Comparison of ENCODE assay signal across 7 cellular contexts in the genomic region with DNA sequence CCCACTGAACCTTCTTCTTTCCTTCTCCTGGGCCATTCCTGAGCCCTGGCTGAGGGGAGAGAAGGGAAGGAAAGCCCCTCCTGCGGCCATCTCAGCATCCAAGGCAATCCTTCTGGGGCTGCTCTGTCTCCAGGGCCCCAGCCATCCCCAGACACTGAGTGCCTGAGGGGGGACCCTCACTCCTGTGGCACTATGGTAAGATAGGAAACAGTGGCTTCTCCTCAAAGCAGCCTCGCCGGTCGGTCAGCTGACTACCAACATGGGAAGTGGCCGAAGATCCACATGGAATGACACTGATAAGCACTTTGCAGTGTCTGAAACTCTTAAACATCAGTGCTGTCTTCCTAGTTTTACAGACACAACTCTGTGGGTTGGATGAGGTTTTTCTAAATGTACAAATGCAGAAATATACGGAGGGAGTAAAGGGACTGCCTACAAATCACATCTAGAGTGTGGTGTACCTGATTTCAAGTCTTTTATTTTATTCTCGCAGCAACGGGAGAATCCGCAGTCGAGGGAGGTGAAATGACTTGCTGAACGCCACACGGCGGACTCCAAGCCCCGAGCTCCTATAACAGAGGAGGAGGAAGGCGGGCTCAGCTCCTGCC. TPM values are rescaled to one million over a fixed set of nuclear protein-coding genes. Genes with fewer than 3 reads are reported as not detected.
DNase-seq lines count a peak whose midpoint lies in the region; ATAC-seq, FAIRE-seq and TF ChIP-seq lines count a peak whose summit lies in the region.

No MANE protein-coding gene starts in this region.

- TF ChIP-seq CTCF in fibroblast of mammary gland (conservative IDR thresholded peaks at IDR 0.05; ENCODE audit: control insufficient read depth, insufficient read depth, low read depth, low read length): no peak

- H3K9me3 ChIP-seq in SJCRH30 (replicated peaks): no peaks in the 10 kb centered on the region

- peak overlapping the region; percentile 73 for H3K4me3 ChIP-seq in SJCRH30
- H3K4me3 ChIP-seq in fibroblast of mammary gland (ENCODE audit: control insufficient read depth, low read depth, low read length): peak overlapping the region; percentile 48
- H3K4me3 ChIP-seq in skin epidermis: peak overlapping the region; percentile 35 to 61 (median 53)

- ATAC-seq in GM18511 (IDR thresholded peaks at IDR 0.05; ENCODE audit: unreplicated experiment): no peak

- no peaks in the 10 kb centered on the region for H3K36me3 ChIP-seq in SJCRH30

- peak; percentile 85 for FAIRE-seq in GM19239 (lab: Jason Lieb, UNC)

- no peaks in the 10 kb centered on the region for H3K27me3 ChIP-seq in SJCRH30

- DNase-seq in GM19239 (ENCODE audit: insufficient read length, low spot score) (no peak), SJCRH30 (peak; percentile 56 to 66), fibroblast of mammary gland (ENCODE audit: low read depth) (no peak), NCI-H2107 treated with DMSO at 0.1 percent for 48 hours (lab: John Stamatoyannopoulos, UW; ENCODE audit: unreplicated experiment) (no peak), anterior cingulate cortex (lab: John Stamatoyannopoulos, UW) (no peak)

- H3K27ac ChIP-seq in SJCRH30: peak overlapping the region; percentile 94
- peak overlapping the region in 6 of 21 experiments; percentile 10 to 62 (median 38) for H3K27ac ChIP-seq in skin epidermis

- peaks cover 25% of the 10 kb centered on the region for H3K4me1 ChIP-seq in SJCRH30

RNA-seq across cellular contexts. Expression of a gene that starts 1.0 kb away (rescaled TPM):
- 8.4 and 8.8 TPM in 2 replicates for total RNA-seq in SJCRH30 (2014; rRNA removed; shearing (Covaris generic))

RNA-seq across cellular contexts. Expression of a gene that starts 20.9 kb away (rescaled TPM):
- total RNA-seq in SJCRH30 (2014; rRNA removed; shearing (Covaris generic)): 4.7 and 4.9 TPM in 2 replicates

RNA-seq across cellular contexts. Expression of a gene that starts 51.4 kb away (rescaled TPM):
- 19.5 and 24.0 TPM in 2 replicates for total RNA-seq in SJCRH30 (2014; rRNA removed; shearing (Covaris generic))

Comparison
In these comparisons a context has a peak if more than half of its experiments do, and no peak if none do; other contexts are left out.
1. DNase-seq: peak in SJCRH30 (2 of 2); none in GM19239 (single experiment), fibroblast of mammary gland (single experiment), NCI-H2107 treated with DMSO at 0.1 percent for 48 hours (single experiment) and anterior cingulate cortex (0 of 58).
2. Peak in every context shown above with its lines, with median percentiles within 50 percentile points of each other: H3K4me3 ChIP-seq.